ENCODE assay signal across 36 cellular contexts in the genomic region with DNA sequence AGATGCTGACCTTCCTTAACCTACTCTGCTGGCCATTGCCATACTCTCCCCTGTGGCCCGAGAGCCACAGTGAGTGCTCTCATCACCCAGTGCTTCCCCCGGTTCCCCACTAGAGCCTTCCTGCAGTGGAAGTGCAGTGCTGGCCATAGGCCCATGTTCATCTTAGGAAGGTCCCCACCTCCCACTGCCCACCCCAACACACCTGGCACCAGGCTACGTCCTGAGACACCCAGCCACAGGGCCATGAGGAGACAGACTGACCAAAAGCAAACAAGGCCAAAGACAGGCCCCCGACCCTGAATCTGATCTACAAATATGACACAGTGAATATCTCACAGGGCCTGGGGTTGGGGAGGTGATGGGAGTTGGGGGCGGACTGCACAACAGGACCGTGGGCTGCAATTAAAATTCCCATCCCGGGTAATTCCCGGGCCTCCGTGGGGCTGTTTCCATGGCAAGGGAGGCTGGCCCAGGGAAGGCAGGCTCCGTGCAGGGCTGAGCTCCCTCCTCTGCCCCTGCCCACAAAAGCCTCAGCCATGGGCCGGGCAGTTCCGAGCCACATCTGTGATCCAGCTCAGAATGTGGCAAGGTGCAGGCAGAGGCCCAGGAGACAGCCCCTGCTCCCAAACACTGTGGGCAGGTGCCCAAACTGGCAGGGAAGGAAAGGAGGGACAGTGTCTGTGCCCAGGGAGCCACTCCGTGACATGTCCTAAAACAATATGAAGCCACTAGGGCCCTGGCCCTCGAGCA. TPM values are rescaled to one million over a fixed set of nuclear protein-coding genes. Genes with fewer than 3 reads are reported as not detected.
"Had no signal": no experiment of that assay in that cellular context is flagged by ENCODE, and none has a peak within 500 bp of the region (broad histone marks: within the 10 kb centered on the region; RNA-seq: fewer than 3 reads in every experiment).

No MANE protein-coding gene starts in this region.

- H3K27me3 ChIP-seq: MG63 had no signal

- H3K4me3 ChIP-seq: MG63, Peyer's patch had no signal

- H3K36me3 ChIP-seq: brain microvascular endothelial cell, MG63, Peyer's patch, WERI-Rb-1 had no signal

- H3K9me3 ChIP-seq: MG63, Peyer's patch had no signal

- ATAC-seq: activated CD8-positive, alpha-beta memory T cell treated with anti-CD3 and anti-CD28 coated beads, Interleukin-2, amount 10 ng/mL, durations not matched to agents 7 days and 5 days; activated naive CD8-positive, alpha-beta T cell treated with anti-CD3 and anti-CD28 coated beads, Interleukin-2, amount 50 U/mL, for 24 hours; PC-3; Right ventricle myocardium inferior; SK-N-SH treated with all-trans-retinoic acid at 6 μM for 48 hours; T-cell; T-helper 17 cell had no signal

- H3K27ac ChIP-seq: brain microvascular endothelial cell, Peyer's patch, WERI-Rb-1 had no signal

- DNase-seq: activated CD4-positive, alpha-beta memory T cell treated with anti-CD3 and anti-CD28 coated beads, Interleukin-2, amount 10 ng/mL, durations not matched to agents 7 days and 5 days; activated CD4-positive, alpha-beta T cell treated with anti-CD3 and anti-CD28 coated beads for 1 hour; activated CD4-positive, alpha-beta T cell treated with anti-CD3 and anti-CD28 coated beads for 48 hours; activated CD4-positive, CD25-positive, alpha-beta regulatory T cell; activated CD8-positive, alpha-beta memory T cell treated with anti-CD3 and anti-CD28 coated beads for 24 hours; activated CD8-positive, alpha-beta memory T cell treated with anti-CD3 and anti-CD28 coated beads, Interleukin-2, amount 10 ng/mL, durations not matched to agents 7 days and 5 days; activated CD8-positive, alpha-beta memory T cell treated with anti-CD3 and anti-CD28 coated beads, Interleukin-2, amount 50 U/mL, for 48 hours; activated effector memory CD4-positive, alpha-beta T cell treated with Interleukin-2 at 50 U/mL for 16 hours; activated naive CD4-positive, alpha-beta T cell treated with anti-CD3 and anti-CD28 coated beads, Interleukin-2, amount 10 ng/mL, durations not matched to agents 7 days and 5 days; activated naive CD8-positive, alpha-beta T cell treated with anti-CD3 and anti-CD28 coated beads, Interleukin-2, amount 50 U/mL, for 24 hours; activated T-cell treated with anti-CD3 and anti-CD28 coated beads, Interleukin-2, amount 50 U/mL, for 48 hours; anterior cingulate cortex; brain microvascular endothelial cell; Karpas-422; KBM-7; MG63; MV-4-11; NCI-H1092; NCI-H1436 treated with DMSO at 0.1 percent for 48 hours; NCI-H1694 treated with DMSO at 0.1 percent for 48 hours; NCI-H2029; NCI-H510A; NCI-H526; NCI-H748 treated with DMSO at 0.1 percent for 48 hours; NK-92 treated with Interleukin-12 subunit alpha and Interleukin-12 subunit beta, amount 100 ng/mL, for 24 hours; PC-3; Peyer's patch; RPMI8226; SIG-M5; T-cell; T-helper 17 cell; T-helper 9 cell; WERI-Rb-1 had no signal

RNA-seq across cellular contexts. Expression of gene CHST1, which starts 5.1 kb away (rescaled TPM):
- total RNA-seq: activated CD4-positive, alpha-beta memory T cell treated with anti-CD3 and anti-CD28 coated beads, Interleukin-2, amount 10 ng/mL, durations not matched to agents 7 days and 5 days; PC-3; SK-MEL-5; T-helper 17 cell had no signal
